Comparison of ENCODE assay signal across 33 cellular contexts in the genomic region with DNA sequence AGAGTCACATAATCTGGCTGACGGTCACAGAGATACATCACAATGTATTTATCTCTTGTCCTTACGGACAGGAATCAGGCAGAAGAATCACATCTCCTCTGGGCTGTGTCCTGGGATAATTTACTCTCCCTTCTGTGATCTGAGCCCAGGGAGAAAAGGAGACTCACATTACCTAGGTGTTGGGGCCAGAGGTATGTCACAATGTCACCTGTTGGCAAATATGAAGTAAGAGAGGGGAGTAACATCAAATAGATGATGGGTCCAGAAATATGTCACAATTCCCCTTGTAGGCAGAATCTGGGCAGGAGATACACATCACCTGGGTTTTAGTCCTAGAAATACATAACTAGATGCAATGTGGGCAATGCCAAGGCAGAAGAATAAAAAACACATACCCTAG.
"Had no signal": no experiment of that assay in that cellular context is flagged by ENCODE, and none has a peak within 500 bp of the region (broad histone marks: within the 10 kb centered on the region; RNA-seq: fewer than 3 reads in every experiment).

No MANE protein-coding gene starts in this region.

- DNase-seq: Karpas-422, Kasumi-1, MG63, MM.1S, MV-4-11, NCI-H1048, NCI-H1092, NCI-H1092 treated with DMSO at 0.1 percent for 48 hours, NCI-H1105, NCI-H1105 treated with DMSO at 0.1 percent for 48 hours, NCI-H1417, NCI-H1417 treated with DMSO at 0.1 percent for 48 hours, NCI-H1436, NCI-H1436 treated with DMSO at 0.1 percent for 48 hours, NCI-H146, NCI-H1694, NCI-H1694 treated with DMSO at 0.1 percent for 48 hours, NCI-H187, NCI-H187 treated with DMSO at 0.1 percent for 48 hours, NCI-H1930, NCI-H2029, NCI-H2029 treated with DMSO at 0.1 percent for 48 hours, NCI-H2081, NCI-H2081 treated with DMSO at 0.1 percent for 48 hours, NCI-H2107, NCI-H2171, NCI-H2171 treated with DMSO at 0.1 percent for 48 hours, NCI-H2227 treated with DMSO at 0.1 percent for 48 hours, NCI-H226, NCI-H345, NCI-H446, NCI-H446 treated with DMSO at 0.1 percent for 48 hours, NCI-H510A had no signal
